ENCODE assay signal across 2 cellular contexts in genomic region chr10:133276100-133276434, GRCh38.
TF ChIP-seq lines count a peak whose summit lies in the region.

No MANE protein-coding gene starts in this region.

TF ChIP-seq in liver, 16 proteins besides CTCF, POLR2A, EP300 and RAD21:
- TF ChIP-seq GABPA (IDR thresholded peaks at IDR 0.05 in 1 of 2, conservative IDR thresholded peaks at IDR 0.05 in 1 of 2) (no peak), HNF4A (conservative IDR thresholded peaks at IDR 0.05) (no peak), HNF4G (IDR thresholded peaks at IDR 0.05) (no peak), ZBTB33 (IDR thresholded peaks at IDR 0.05) (no peak), EGR1 (IDR thresholded peaks at IDR 0.05; ENCODE audit: low read depth in 2 of 2) (no peak), RXRA (IDR thresholded peaks at IDR 0.05) (no peak), NR2F2 (IDR thresholded peaks at IDR 0.05) (no peak), FOXA2 (IDR thresholded peaks at IDR 0.05) (no peak), JUND (IDR thresholded peaks at IDR 0.05) (no peak), TAF1 (conservative IDR thresholded peaks at IDR 0.05) (no peak), MAX (IDR thresholded peaks at IDR 0.05) (no peak), FOXA1 (IDR thresholded peaks at IDR 0.05) (no peak), REST (IDR thresholded peaks at IDR 0.05) (no peak), SP1 (IDR thresholded peaks at IDR 0.05) (no peak), ATF3 (IDR thresholded peaks at IDR 0.05) (no peak), YY1 (IDR thresholded peaks at IDR 0.05) (no peak)

TF ChIP-seq in HepG2, 621 proteins besides CTCF, POLR2A, EP300 and RAD21:
- TF ChIP-seq ZNF343 (CRISPR knock-in tag; IDR thresholded peaks at IDR 0.05): no peak
- no peak for TF ChIP-seq ZNF30 (CRISPR knock-in tag; IDR thresholded peaks at IDR 0.05)
- no peak for TF ChIP-seq ZNF792 (CRISPR knock-in tag; IDR thresholded peaks at IDR 0.05)
